8 cellular contexts compared by ENCODE assay signal in genomic region chr12:121060149-121061001, GRCh38. TPM values are rescaled to one million over a fixed set of nuclear protein-coding genes. Genes with fewer than 3 reads are reported as not detected.
DNase-seq lines count a peak whose midpoint lies in the region; ATAC-seq and TF ChIP-seq lines count a peak whose summit lies in the region.

No MANE protein-coding gene starts in this region.

- CTCF ChIA-PET in activated CD4-positive, alpha-beta T cell treated with anti-CD3 and anti-CD28 coated beads, Interleukin-2, amount 10 ng/mL, durations not matched to agents 7 days and 5 days (lab: Charles Lee) = interaction anchor here (0.6 to 2.5 kb wide), 32 partner anchors 8 to 383 kb away, joined by 3 to 17 read pairs (median 4); partner anchors contain the start of gene P2RX7

- H3K9ac ChIP-seq in stomach smooth muscle (ENCODE audit: low read length in 2 of 2) = peak overlapping the region in 1 of 2 donors; percentile 47

- H3K27me3 Mint-ChIP-seq in activated CD4-positive, alpha-beta T cell treated with anti-CD3 and anti-CD28 coated beads, Interleukin-2, amount 10 ng/mL, durations not matched to agents 7 days and 5 days = no peaks in the 10 kb centered on the region
- H3K27me3 Mint-ChIP-seq in memory B cell = no peaks in the 10 kb centered on the region

- no peaks in the 10 kb centered on the region for H3K36me3 Mint-ChIP-seq in activated CD4-positive, alpha-beta T cell treated with anti-CD3 and anti-CD28 coated beads, Interleukin-2, amount 10 ng/mL, durations not matched to agents 7 days and 5 days (ENCODE audit: low read depth)
- H3K36me3 Mint-ChIP-seq in memory B cell = no peaks in the 10 kb centered on the region

- POLR2A ChIA-PET in activated CD4-positive, alpha-beta T cell treated with anti-CD3 and anti-CD28 coated beads, Interleukin-2, amount 10 ng/mL, durations not matched to agents 7 days and 5 days (lab: Charles Lee) = interaction anchor here (0.6 to 1.0 kb wide), 2 partner anchors 22 to 164 kb away, joined by 3 to 4 read pairs; partner anchors contain the start of gene OASL

- H3K4me1 ChIP-seq in stomach smooth muscle (ENCODE audit: control insufficient read depth, insufficient read depth, low read length) = peaks cover 4% of the 10 kb centered on the region

- no peaks in the 10 kb centered on the region for H3K9me3 Mint-ChIP-seq in activated CD4-positive, alpha-beta T cell treated with anti-CD3 and anti-CD28 coated beads, Interleukin-2, amount 10 ng/mL, durations not matched to agents 7 days and 5 days
- no peaks in the 10 kb centered on the region for H3K9me3 Mint-ChIP-seq in memory B cell

- peak; percentile 88 for DNase-seq in ACHN
- DNase-seq in GM13977 (ENCODE audit: low spot score) = peak; percentile 74
- peak; percentile 56 for DNase-seq in NCI-H2107 treated with DMSO at 0.1 percent for 48 hours (lab: John Stamatoyannopoulos, UW; ENCODE audit: unreplicated experiment)
- DNase-seq in activated CD4-positive, alpha-beta T cell treated with anti-CD3 and anti-CD28 coated beads, Interleukin-2, amount 10 ng/mL, durations not matched to agents 7 days and 5 days = peak; percentile 79
- peak; percentile 66 for DNase-seq in ecto neural progenitor cell (ENCODE audit: low spot score)
- peak; percentile 41 to 62 for DNase-seq in memory B cell (ENCODE audit: low spot score in 2 of 2)

- peak overlapping the region; percentile 56 to 64 for H3K4me3 ChIP-seq in stomach smooth muscle (ENCODE audit: low read length in 2 of 2)

- no peaks in the 10 kb centered on the region for H3K36me3 ChIP-seq in stomach smooth muscle (ENCODE audit: control insufficient read depth in 2 of 2, insufficient read depth in 2 of 2, low read length in 2 of 2)

- peak overlapping the region; percentile 78 for H3K4me3 Mint-ChIP-seq in activated CD4-positive, alpha-beta T cell treated with anti-CD3 and anti-CD28 coated beads, Interleukin-2, amount 10 ng/mL, durations not matched to agents 7 days and 5 days
- H3K4me3 Mint-ChIP-seq in memory B cell = peak overlapping the region; percentile 75

- H3K9me3 ChIP-seq in stomach smooth muscle (ENCODE audit: control insufficient read depth in 2 of 2, low read length in 2 of 2) = no peaks in the 10 kb centered on the region

- ATAC-seq in HG02870 (IDR thresholded peaks at IDR 0.05; ENCODE audit: unreplicated experiment) (peak; percentile 72), memory B cell (ENCODE audit: low read depth) (peak; percentile 98)

- peaks cover 44% of the 10 kb centered on the region for H3K4me1 Mint-ChIP-seq in activated CD4-positive, alpha-beta T cell treated with anti-CD3 and anti-CD28 coated beads, Interleukin-2, amount 10 ng/mL, durations not matched to agents 7 days and 5 days
- H3K4me1 Mint-ChIP-seq in memory B cell = peaks cover 2% of the 10 kb centered on the region

- in situ Hi-C loops in ACHN (cut with HindIII; ENCODE audit: low pct_ligation_motif_present, low pct_unique_long_range_greater_than_20kb, low sequenced_read_pairs) (no loop called here), GM13977 (cut with MboI; ENCODE audit: low pct_unique_long_range_greater_than_20kb, low sequenced_read_pairs, unreplicated experiment) (loop anchor here (25.0 kb wide), 1 partner anchor 377 kb away; no protein-coding TSS in a partner anchor)

- TF ChIP-seq CTCF in GM13977 (IDR thresholded peaks at IDR 0.05; ENCODE audit: extremely low read depth, insufficient read depth, missing control alignments) = peak; percentile 60

- H3K27ac ChIP-seq in stomach smooth muscle (ENCODE audit: low read length) = no peak overlapping the region

- peaks cover 2% of the 10 kb centered on the region in 2 donors for H3K27me3 ChIP-seq in stomach smooth muscle (ENCODE audit: control insufficient read depth in 1 of 2, insufficient read depth in 2 of 2, low read length in 2 of 2)

- H3K27ac Mint-ChIP-seq in activated CD4-positive, alpha-beta T cell treated with anti-CD3 and anti-CD28 coated beads, Interleukin-2, amount 10 ng/mL, durations not matched to agents 7 days and 5 days = peak overlapping the region; percentile 99
- H3K27ac Mint-ChIP-seq in memory B cell = peak overlapping the region; percentile 69

RNA-seq across cellular contexts. Expression of gene OASL, which starts 21.3 kb away (rescaled TPM):
- 10 to 100 TPM; 28.5 to 34.2 TPM for total RNA-seq in activated CD4-positive, alpha-beta T cell treated with anti-CD3 and anti-CD28 coated beads, Interleukin-2, amount 10 ng/mL, durations not matched to agents 7 days and 5 days

RNA-seq across cellular contexts. Expression of gene C12orf43, which starts 44.1 kb away (rescaled TPM):
- 10 to 100 TPM; 17.6 to 20.2 TPM for total RNA-seq in activated CD4-positive, alpha-beta T cell treated with anti-CD3 and anti-CD28 coated beads, Interleukin-2, amount 10 ng/mL, durations not matched to agents 7 days and 5 days
